ENCODE assay signal across 9 cellular contexts in the genomic region with DNA sequence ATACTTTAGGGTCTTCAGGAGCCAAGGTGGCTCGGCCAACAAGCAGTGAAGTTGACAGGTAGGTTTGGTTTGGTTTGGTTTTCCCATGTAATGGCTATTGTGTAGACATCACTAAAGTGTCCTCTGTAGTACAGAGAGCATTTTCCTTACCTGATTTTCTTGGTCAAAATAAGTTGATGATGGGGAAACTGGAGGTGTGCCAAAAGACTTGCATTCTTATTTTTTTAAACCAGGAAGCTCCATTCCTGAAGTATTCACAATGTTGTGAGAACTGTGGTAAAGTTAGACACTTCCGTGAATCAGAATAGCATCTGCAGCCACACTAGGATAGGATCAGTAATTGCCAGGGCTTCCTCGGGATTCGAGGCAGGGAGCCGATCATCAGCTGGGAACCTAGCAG. TPM values are rescaled to one million over a fixed set of nuclear protein-coding genes. Genes with fewer than 3 reads are reported as not detected.
DNase-seq lines count a peak whose midpoint lies in the region; ATAC-seq and TF ChIP-seq lines count a peak whose summit lies in the region.
"Had no signal": no experiment of that assay in that cellular context is flagged by ENCODE, and none has a peak within 500 bp of the region (broad histone marks: within the 10 kb centered on the region; RNA-seq: fewer than 3 reads in every experiment).

No MANE protein-coding gene starts in this region.

- H3K36me3 Mint-ChIP-seq in T-helper 1 cell treated with Interleukin-12 subunit alpha and Interleukin-12 subunit beta and Interleukin-4 antibody, amounts not matched to agents 30 μg/mL and 1 μg/mL, for 36 hours (ENCODE audit: low read depth): peaks cover 31% of the 10 kb centered on the region
- peaks cover 7% of the 10 kb centered on the region for H3K36me3 Mint-ChIP-seq in natural killer cell

- peaks cover 34% of the 10 kb centered on the region for H3K4me1 Mint-ChIP-seq in T-helper 1 cell treated with Interleukin-12 subunit alpha and Interleukin-12 subunit beta and Interleukin-4 antibody, amounts not matched to agents 30 μg/mL and 1 μg/mL, for 36 hours (ENCODE audit: low read depth)
- peaks cover 59 to 66% of the 10 kb centered on the region in 2 donors for H3K4me1 Mint-ChIP-seq in natural killer cell

- peak overlapping the region; percentile 1 for H3K4me3 ChIP-seq in GM12875 (ENCODE audit: low read depth, low read length)

- no peak for TF ChIP-seq CTCF in GM12875 (IDR thresholded peaks at IDR 0.05; ENCODE audit: borderline replicate concordance, insufficient read depth, low read depth, low read length)
- no peak for TF ChIP-seq CTCF in natural killer cell (IDR thresholded peaks at IDR 0.05)

- no peaks in the 10 kb centered on the region for H3K9me3 Mint-ChIP-seq in T-helper 1 cell treated with Interleukin-12 subunit alpha and Interleukin-12 subunit beta and Interleukin-4 antibody, amounts not matched to agents 30 μg/mL and 1 μg/mL, for 36 hours
- no peaks in the 10 kb centered on the region for H3K9me3 Mint-ChIP-seq in natural killer cell

- intact Hi-C loops in natural killer cell (cut with micrococcal nuclease): no loop called here

- H3K27ac Mint-ChIP-seq in T-helper 1 cell treated with Interleukin-12 subunit alpha and Interleukin-12 subunit beta and Interleukin-4 antibody, amounts not matched to agents 30 μg/mL and 1 μg/mL, for 36 hours: peak overlapping the region; percentile 85
- H3K27ac Mint-ChIP-seq in natural killer cell: peak overlapping the region; percentile 91 to 97

- DNase-seq in natural killer cell: no peak
- DNase-seq: activated effector memory CD4-positive, alpha-beta T cell treated with anti-CD3 and anti-CD28 coated beads, Interleukin-2, amount 50 U/mL, for 16 hours; NCI-H1048; stimulated activated CD4-positive, alpha-beta T cell treated with anti-CD3 and anti-CD28 coated beads, Interleukin-4, amount 100 ng/mL, for 1 hour had no signal

- ATAC-seq in natural killer cell: no peak
- no peak for ATAC-seq in HG02623 (IDR thresholded peaks at IDR 0.05; ENCODE audit: unreplicated experiment)
- ATAC-seq in GM18858 (IDR thresholded peaks at IDR 0.05; ENCODE audit: unreplicated experiment): no peak

- no peaks in the 10 kb centered on the region for H3K27me3 Mint-ChIP-seq in T-helper 1 cell treated with Interleukin-12 subunit alpha and Interleukin-12 subunit beta and Interleukin-4 antibody, amounts not matched to agents 30 μg/mL and 1 μg/mL, for 36 hours (ENCODE audit: low read depth)
- no peaks in the 10 kb centered on the region for H3K27me3 Mint-ChIP-seq in natural killer cell (ENCODE audit: low read depth in 2 of 2)

- peak overlapping the region; percentile 58 for H3K4me3 Mint-ChIP-seq in T-helper 1 cell treated with Interleukin-12 subunit alpha and Interleukin-12 subunit beta and Interleukin-4 antibody, amounts not matched to agents 30 μg/mL and 1 μg/mL, for 36 hours
- no peak overlapping the region for H3K4me3 Mint-ChIP-seq in natural killer cell

RNA-seq across cellular contexts. Expression of gene ZBTB37, which starts 2.9 kb away (rescaled TPM):
- total RNA-seq in natural killer cell: 10 to 100 TPM; 38.2 to 47.3 (median 39.8) TPM

RNA-seq across cellular contexts. Expression of gene GAS5, which starts 3.3 kb away (rescaled TPM):
- 100 to 1,000 TPM; 208 to 299 (median 214) TPM for total RNA-seq in natural killer cell

RNA-seq across cellular contexts. Expression of gene SERPINC1, which starts 46.0 kb away (rescaled TPM):
- total RNA-seq in natural killer cell: under 1 TPM in 2 of 3 donors, not detected in 1; 0.38 to 0.48 TPM
- total RNA-seq: H1 had no signal

RNA-seq across cellular contexts. Expression of gene CENPL, which starts 46.4 kb away (rescaled TPM):
- 10 to 100 TPM in 2 of 3 donors, 1 to 10 TPM in 1; 8.8 to 16.4 (median 10.0) TPM for total RNA-seq in natural killer cell

RNA-seq across cellular contexts. Expression of gene DARS2, which starts 46.6 kb away (rescaled TPM):
- total RNA-seq in natural killer cell: 1 to 10 TPM; 5.0 to 8.4 (median 5.8) TPM
